Comparison of ENCODE assay signal across 2 cellular contexts in the genomic region with DNA sequence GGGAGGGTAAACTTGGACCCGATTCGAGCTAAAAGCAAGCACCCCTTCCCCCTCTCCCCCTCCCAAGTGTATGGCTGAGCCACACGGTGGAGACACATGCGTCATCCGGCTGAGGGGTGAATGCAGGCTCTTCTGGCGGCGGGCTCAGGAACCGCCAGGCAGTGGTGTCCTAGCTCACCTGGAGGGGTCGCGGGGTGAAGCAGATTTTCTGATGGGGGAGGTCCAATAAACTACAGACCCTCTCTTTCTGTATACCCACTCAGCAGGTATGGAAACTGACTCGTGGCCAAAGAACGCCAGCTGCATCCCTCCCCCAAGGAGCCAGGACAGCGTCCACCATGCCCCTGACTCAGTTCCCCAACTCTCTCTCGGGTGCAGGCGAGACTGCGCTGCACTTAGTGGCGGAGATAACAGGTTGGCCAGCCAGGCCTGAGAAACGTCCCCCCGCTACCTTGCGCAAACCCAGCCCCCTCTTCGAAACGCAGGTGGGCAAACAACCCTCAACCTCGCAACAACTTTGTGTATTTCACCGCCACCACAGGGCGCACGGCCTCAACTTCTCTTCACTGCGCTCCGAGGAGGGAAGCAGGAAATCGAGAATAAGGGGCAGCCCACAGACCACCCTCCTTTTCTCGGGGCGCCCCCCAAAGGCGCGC.
TF ChIP-seq lines count a peak whose summit lies in the region.

No MANE protein-coding gene starts in this region.

TF ChIP-seq in IMR-90, 13 proteins besides CTCF, POLR2A, EP300 and RAD21:
- TF ChIP-seq RCOR1 (IDR thresholded peaks at IDR 0.05; ENCODE audit: insufficient replicate concordance, low read length) = no peak
- TF ChIP-seq MXI1 (IDR thresholded peaks at IDR 0.05; ENCODE audit: borderline replicate concordance, low read depth, low read length) = 0 out of 2 replicates have a peak, but pooled peaks have one; percentile 44
- TF ChIP-seq MAZ (IDR thresholded peaks at IDR 0.05; ENCODE audit: borderline replicate concordance, low read depth, low read length) = peak; percentile 84
- TF ChIP-seq SMC3 (IDR thresholded peaks at IDR 0.05; ENCODE audit: low read depth, low read length) = 0 out of 2 replicates have a peak, but pooled peaks have one; percentile 30

TF ChIP-seq in GM12878, 131 proteins besides CTCF, POLR2A, EP300 and RAD21:
- TF ChIP-seq CHD4 (IDR thresholded peaks at IDR 0.05) (no peak), ZNF274 (IDR thresholded peaks at IDR 0.05; ENCODE audit: insufficient read depth, insufficient read length) (no peak), RUNX3 (IDR thresholded peaks at IDR 0.05; ENCODE audit: low read length) (no peak), SRF (IDR thresholded peaks at IDR 0.05; ENCODE audit: low read depth in 2 of 2, low read length in 2 of 2) (no peak), STAT1 (conservative IDR thresholded peaks at IDR 0.05) (no peak)
- TF ChIP-seq, protein P1, sequence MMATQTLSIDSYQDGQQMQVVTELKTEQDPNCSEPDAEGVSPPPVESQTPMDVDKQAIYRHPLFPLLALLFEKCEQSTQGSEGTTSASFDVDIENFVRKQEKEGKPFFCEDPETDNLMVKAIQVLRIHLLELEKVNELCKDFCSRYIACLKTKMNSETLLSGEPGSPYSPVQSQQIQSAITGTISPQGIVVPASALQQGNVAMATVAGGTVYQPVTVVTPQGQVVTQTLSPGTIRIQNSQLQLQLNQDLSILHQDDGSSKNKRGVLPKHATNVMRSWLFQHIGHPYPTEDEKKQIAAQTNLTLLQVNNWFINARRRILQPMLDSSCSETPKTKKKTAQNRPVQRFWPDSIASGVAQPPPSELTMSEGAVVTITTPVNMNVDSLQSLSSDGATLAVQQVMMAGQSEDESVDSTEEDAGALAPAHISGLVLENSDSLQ (IDR thresholded peaks at IDR 0.05) = no peak
